18 cellular contexts compared by ENCODE assay signal in the genomic region with DNA sequence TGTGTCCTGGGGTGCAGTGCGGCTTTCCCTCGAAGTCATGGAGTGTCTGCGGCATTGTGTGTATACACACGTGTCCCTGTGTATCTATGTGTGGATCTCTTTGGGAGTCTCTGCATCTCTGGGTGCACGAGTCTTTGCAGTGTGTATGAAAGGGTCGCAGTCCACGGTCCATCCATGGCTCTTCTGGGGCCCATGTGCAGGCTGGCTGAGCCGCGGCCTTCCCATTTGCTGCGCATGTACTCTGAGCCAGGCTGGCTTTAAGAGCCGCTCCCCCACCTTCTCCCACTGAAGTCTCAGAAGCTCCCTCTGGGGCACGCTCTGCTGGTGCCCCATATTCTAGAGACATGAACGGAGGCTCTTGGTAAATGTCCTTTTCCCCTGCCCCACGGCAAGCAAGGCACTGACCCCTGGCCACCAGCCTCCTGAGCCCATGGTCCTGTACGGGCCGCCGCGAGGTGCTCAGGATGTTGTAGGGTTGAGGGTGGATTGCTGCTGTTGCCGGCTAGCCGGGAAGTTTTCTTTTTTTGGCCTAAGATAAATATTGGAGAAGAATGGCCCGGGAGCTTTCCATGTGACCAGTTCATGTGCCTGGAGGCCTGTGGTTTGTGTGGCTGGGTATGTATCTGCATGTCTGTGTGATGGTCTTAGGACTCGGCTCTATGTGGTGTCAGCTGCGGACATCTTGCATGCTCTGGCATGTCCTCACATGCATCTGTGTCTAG. TPM values are rescaled to one million over a fixed set of nuclear protein-coding genes. Genes with fewer than 3 reads are reported as not detected.
A peak's percentile ranks its signal among the peaks of the same experiment; 100 is the strongest.
DNase-seq lines count a peak whose midpoint lies in the region; ATAC-seq and TF ChIP-seq lines count a peak whose summit lies in the region.
"Had no signal": no experiment of that assay in that cellular context is flagged by ENCODE, and none has a peak within 500 bp of the region (broad histone marks: within the 10 kb centered on the region; RNA-seq: fewer than 3 reads in every experiment).

No MANE protein-coding gene starts in this region.

- DNase-seq in CD4-positive, alpha-beta memory T cell, result no peak
- DNase-seq in ascending aorta (ENCODE audit: low spot score in 2 of 2), result no peak
- DNase-seq in foreskin melanocyte, result peak; percentile 83
- no peak for DNase-seq in retinal pigment epithelial cell (ENCODE audit: low read depth)
- no peak for DNase-seq in nucleus accumbens (lab: John Stamatoyannopoulos, UW)
- DNase-seq in NCI-H1417 treated with DMSO at 0.1 percent for 48 hours (lab: John Stamatoyannopoulos, UW), result no peak
- DNase-seq in GM03348 (ENCODE audit: low spot score), result no peak
- DNase-seq: activated naive CD4-positive, alpha-beta T cell treated with anti-CD3 and anti-CD28 coated beads for 36 hours; DMS79 treated with DMSO at 0.1 percent for 48 hours; heart left ventricle; MG63; NCI-H2029; NCI-H748 treated with DMSO at 0.1 percent for 48 hours; stimulated activated naive B cell treated with anti-CD40 and anti-IgM and Interleukin-4, amounts not matched to agents 10 μg/mL and 1 μg/mL and 100 μg/mL, for 72 hours had no signal

- no peak overlapping the region for H3K4me3 ChIP-seq in CD4-positive, alpha-beta memory T cell (ENCODE audit: low read length in 2 of 2)
- H3K4me3 ChIP-seq in ascending aorta (peak overlapping the region; percentile 4 to 19), retinal pigment epithelial cell (ENCODE audit: low read length) (peak overlapping the region; percentile 41)
- H3K4me3 ChIP-seq: heart left ventricle, MG63 had no signal

- intact Hi-C loops in CD4-positive, alpha-beta memory T cell (cut with micrococcal nuclease), result no loop called here
- intact Hi-C loops in ascending aorta (cut with DNase I), result no loop called here

- TF ChIP-seq CTCF in ascending aorta (IDR thresholded peaks at IDR 0.05) (no peak), retinal pigment epithelial cell (conservative IDR thresholded peaks at IDR 0.05; ENCODE audit: low read depth, low read length) (no peak)

- H3K4me1 Mint-ChIP-seq in CD4-positive, alpha-beta memory T cell, result peaks cover 16 to 31% (median 20%) of the 10 kb centered on the region in 4 donors

- H3K27me3 ChIP-seq in CD4-positive, alpha-beta memory T cell (ENCODE audit: insufficient read depth, low read length), result no peaks in the 10 kb centered on the region
- H3K27me3 ChIP-seq in ascending aorta, result no peaks in the 10 kb centered on the region
- H3K27me3 ChIP-seq: heart left ventricle, MG63 had no signal

- no peaks in the 10 kb centered on the region for H3K36me3 ChIP-seq in CD4-positive, alpha-beta memory T cell (ENCODE audit: insufficient read depth, low read length)
- no peaks in the 10 kb centered on the region for H3K36me3 ChIP-seq in ascending aorta
- H3K36me3 ChIP-seq: heart left ventricle, MG63 had no signal

- H3K4me1 ChIP-seq in CD4-positive, alpha-beta memory T cell (ENCODE audit: insufficient read depth, low read length), result peaks cover 4% of the 10 kb centered on the region
- H3K4me1 ChIP-seq in ascending aorta, result peaks cover 6 to 36% of the 10 kb centered on the region in 2 donors

- POLR2A ChIA-PET in CD4-positive, alpha-beta memory T cell (lab: Charles Lee; ENCODE audit: partially characterized antibody), result no interaction called here

- H3K4me3 Mint-ChIP-seq in CD4-positive, alpha-beta memory T cell, result peak overlapping the region in 1 of 8 donors; percentile 39
- H3K4me3 Mint-ChIP-seq: activated naive CD4-positive, alpha-beta T cell treated with anti-CD3 and anti-CD28 coated beads for 36 hours; stimulated activated naive B cell treated with anti-CD40 and anti-IgM and Interleukin-4, amounts not matched to agents 10 μg/mL and 1 μg/mL and 100 μg/mL, for 72 hours had no signal

- H3K9me3 Mint-ChIP-seq in CD4-positive, alpha-beta memory T cell, result peaks cover 0 to 2% (median 0%) of the 10 kb centered on the region in 8 donors
- H3K9me3 Mint-ChIP-seq: activated naive CD4-positive, alpha-beta T cell treated with anti-CD3 and anti-CD28 coated beads for 36 hours; stimulated activated naive B cell treated with anti-CD40 and anti-IgM and Interleukin-4, amounts not matched to agents 10 μg/mL and 1 μg/mL and 100 μg/mL, for 72 hours had no signal

- H3K36me3 Mint-ChIP-seq in CD4-positive, alpha-beta memory T cell, result peaks cover 0 to 4% of the 10 kb centered on the region in 2 donors

- no peaks in the 10 kb centered on the region for H3K27me3 Mint-ChIP-seq in CD4-positive, alpha-beta memory T cell
- H3K27me3 Mint-ChIP-seq: stimulated activated naive B cell treated with anti-CD40 and anti-IgM and Interleukin-4, amounts not matched to agents 10 μg/mL and 1 μg/mL and 100 μg/mL, for 72 hours had no signal

- H3K27ac ChIP-seq in CD4-positive, alpha-beta memory T cell (ENCODE audit: low read depth, low read length), result no peak overlapping the region
- no peak overlapping the region for H3K27ac ChIP-seq in ascending aorta
- H3K27ac ChIP-seq: heart left ventricle had no signal

- CTCF ChIA-PET in CD4-positive, alpha-beta memory T cell (lab: Charles Lee; ENCODE audit: partially characterized antibody), result no interaction called here

- H3K9me3 ChIP-seq in CD4-positive, alpha-beta memory T cell (ENCODE audit: control insufficient read depth in 1 of 2, low read length in 2 of 2), result no peaks in the 10 kb centered on the region
- H3K9me3 ChIP-seq in ascending aorta, result no peaks in the 10 kb centered on the region
- H3K9me3 ChIP-seq: heart left ventricle, MG63 had no signal

- no peak for ATAC-seq in HG03571 (IDR thresholded peaks at IDR 0.05; ENCODE audit: unreplicated experiment)
- ATAC-seq: Panc1; stimulated activated naive B cell treated with anti-CD40 and anti-IgM and Interleukin-4, amounts not matched to agents 10 μg/mL and 1 μg/mL and 100 μg/mL, for 72 hours had no signal

- H3K27ac Mint-ChIP-seq in CD4-positive, alpha-beta memory T cell, result peak overlapping the region in 4 of 7 donors; percentile 3 to 59 (median 20)
- H3K27ac Mint-ChIP-seq: stimulated activated naive B cell treated with anti-CD40 and anti-IgM and Interleukin-4, amounts not matched to agents 10 μg/mL and 1 μg/mL and 100 μg/mL, for 72 hours had no signal

RNA-seq across cellular contexts. Expression of gene PAK4, which starts 31.9 kb away (rescaled TPM):
- total RNA-seq in CD4-positive, alpha-beta memory T cell, result 10 to 100 TPM; 13.1 to 15.7 TPM
- 1 to 10 TPM; 1.3 to 2.9 TPM for polyA plus RNA-seq in CD4-positive, alpha-beta memory T cell
- total RNA-seq in ascending aorta, result 27.4 TPM

RNA-seq across cellular contexts. Expression of gene NCCRP1, which starts 39.3 kb away (rescaled TPM):
- not detected for total RNA-seq in CD4-positive, alpha-beta memory T cell
- polyA plus RNA-seq in CD4-positive, alpha-beta memory T cell, result not detected
- total RNA-seq in ascending aorta, result not detected
- total RNA-seq: activated naive CD4-positive, alpha-beta T cell treated with anti-CD3 and anti-CD28 coated beads for 36 hours; HT-29; right cardiac atrium had no signal
- polyA plus RNA-seq: heart left ventricle, right cardiac atrium had no signal

RNA-seq across cellular contexts. Expression of gene SYCN, which starts 46.6 kb away (rescaled TPM):
- not detected for total RNA-seq in CD4-positive, alpha-beta memory T cell
- polyA plus RNA-seq in CD4-positive, alpha-beta memory T cell, result not detected
- total RNA-seq in ascending aorta, result not detected
- total RNA-seq: activated naive CD4-positive, alpha-beta T cell treated with anti-CD3 and anti-CD28 coated beads for 36 hours; HT-29; right cardiac atrium had no signal
- polyA plus RNA-seq: heart left ventricle, right cardiac atrium had no signal

Comparison
In these comparisons a context has a peak if more than half of its experiments do, and no peak if none do; other contexts are left out.
1. H3K4me3 ChIP-seq: peak in ascending aorta (2 of 2) and retinal pigment epithelial cell (single experiment); none in CD4-positive, alpha-beta memory T cell (0 of 2).